Comparison of ENCODE assay signal across 19 cellular contexts in the genomic region with DNA sequence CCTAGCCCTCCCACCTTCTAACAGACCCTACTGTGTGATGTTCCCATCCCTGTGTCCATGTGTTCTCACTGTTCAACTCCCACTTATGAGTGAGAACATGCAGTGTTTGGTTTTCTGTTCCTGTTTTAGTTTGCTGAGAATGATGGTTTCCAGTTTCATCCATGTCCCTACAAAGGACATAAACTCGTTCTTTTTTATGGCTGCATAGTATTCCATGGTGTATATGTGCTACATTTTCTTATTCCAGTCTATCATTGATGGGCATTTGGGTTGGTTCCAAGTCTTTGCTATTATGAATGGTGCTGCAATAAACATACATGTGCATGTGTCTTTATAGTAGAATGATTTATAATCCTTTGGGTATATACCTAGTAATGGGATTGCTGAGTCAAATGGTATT. TPM values are rescaled to one million over a fixed set of nuclear protein-coding genes. Genes with fewer than 3 reads are reported as not detected.
"Had no signal": no experiment of that assay in that cellular context is flagged by ENCODE, and none has a peak within 500 bp of the region (broad histone marks: within the 10 kb centered on the region; RNA-seq: fewer than 3 reads in every experiment).

No MANE protein-coding gene starts in this region.

RNA-seq across cellular contexts. Expression of a gene that starts 18.0 kb away (rescaled TPM):
- total RNA-seq: activated naive CD4-positive, alpha-beta T cell treated with anti-CD3 and anti-CD28 coated beads for 36 hours; activated naive CD4-positive, alpha-beta T cell treated with anti-CD3 and anti-CD28 coated beads, Interleukin-2, amount 50 U/mL, for 72 hours; activated naive CD8-positive, alpha-beta T cell treated with anti-CD3 and anti-CD28 coated beads, Interleukin-2, amount 10 ng/mL, durations not matched to agents 7 days and 5 days; activated T-cell treated with anti-CD3 and anti-CD28 coated beads, Interleukin-2, amount 50 U/mL, for 4 hours; activated T-cell treated with anti-CD3 and anti-CD28 coated beads, Interleukin-2, amount 50 U/mL, for 72 hours; activated T-helper 1 cell treated with anti-CD3 and anti-CD28 coated beads, Interleukin-12 subunit alpha, Interleukin-12 subunit beta, Interleukin-2, Interleukin-4 antibody, amounts not matched to agents 30 ng/mL and 10 ng/mL and 1 ng/mL, durations not matched to agents 14 hours and 24 hours and 36 hours; activated T-helper 17 cell treated with anti-CD3 and anti-CD28 coated beads, Interleukin-2, amount 50 U/mL, for 72 hours; activated T-helper 2 cell treated with anti-CD3 and anti-CD28 coated beads, Interferon-gamma antibody, Interleukin-2, Interleukin-4, amounts not matched to agents 10 μg/mL and 5 μg/mL and 100 μg/mL, durations not matched to agents 14 hours and 24 hours and 36 hours; adrenal gland; aorta; ascending aorta; astrocyte; body of pancreas; breast epithelium; bronchial epithelial cell; cardiac muscle cell; cardiac septum; chondrocyte had no signal
- polyA plus RNA-seq: adipose tissue, adrenal gland, aorta, cardiac muscle cell had no signal
